ENCODE assay signal across 3 cellular contexts in the genomic region with DNA sequence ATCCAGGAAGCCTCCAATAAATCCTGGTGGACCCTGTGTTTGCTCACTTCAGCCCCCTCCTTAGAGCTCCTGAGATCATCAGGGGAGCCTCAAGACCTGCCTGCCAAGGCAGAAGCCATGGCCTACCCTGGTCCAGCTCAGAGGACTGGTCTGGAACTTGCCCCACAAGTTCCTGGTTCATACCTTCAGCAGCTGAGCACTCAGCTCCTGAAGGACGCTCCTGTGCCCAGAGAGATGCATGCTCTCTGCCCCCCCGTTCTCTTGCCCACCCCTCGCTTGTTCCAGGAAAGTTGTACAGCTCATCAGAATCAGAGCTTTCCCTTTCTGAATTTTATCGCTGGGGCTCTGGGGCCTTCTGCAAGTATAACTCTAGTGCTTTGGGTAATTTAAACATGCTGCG.
"Had no signal": no experiment of that assay in that cellular context is flagged by ENCODE, and none has a peak within 500 bp of the region (broad histone marks: within the 10 kb centered on the region; RNA-seq: fewer than 3 reads in every experiment).

No MANE protein-coding gene starts in this region.

- ATAC-seq: GM12878 had no signal

- DNase-seq: GDM1, GF-D8 had no signal

- H3K4me3 ChIP-seq: GM12878 had no signal
